In the genomic region with DNA sequence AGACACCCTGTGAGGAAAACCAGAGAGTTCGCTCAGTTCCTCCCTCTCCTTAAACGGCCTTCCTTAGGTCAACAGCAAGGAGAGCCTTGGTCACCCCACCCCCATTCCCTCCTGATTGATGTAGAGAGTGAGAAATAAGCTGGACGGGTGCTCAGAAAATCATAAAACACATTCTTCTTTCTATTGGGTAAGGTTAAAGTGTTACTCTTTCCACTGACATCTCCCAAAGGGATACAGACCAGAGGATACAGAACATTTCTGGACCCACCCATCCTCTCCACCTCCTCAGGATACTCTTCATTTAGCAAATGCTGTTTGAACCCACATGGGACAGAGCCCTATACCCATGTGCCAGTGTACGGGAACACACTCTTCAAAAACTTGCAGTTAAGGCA, we compare ENCODE assay signal across 28 cellular contexts. TPM values are rescaled to one million over a fixed set of nuclear protein-coding genes. Genes with fewer than 3 reads are reported as not detected.
DNase-seq lines count a peak whose midpoint lies in the region; ATAC-seq and TF ChIP-seq lines count a peak whose summit lies in the region.
"Had no signal": no experiment of that assay in that cellular context is flagged by ENCODE, and none has a peak within 500 bp of the region (broad histone marks: within the 10 kb centered on the region; RNA-seq: fewer than 3 reads in every experiment).

No MANE protein-coding gene starts in this region.

- CTCF ChIA-PET in T-cell (lab: Charles Lee) = no interaction called here

- H3K4me3 ChIP-seq in iPS-15b (ENCODE audit: low read depth, low read length) (peak overlapping the region; percentile 46), prostate gland (no peak overlapping the region)
- H3K4me3 ChIP-seq: SJCRH30, tibial artery had no signal

- H3K27me3 ChIP-seq in iPS-15b (ENCODE audit: control insufficient read depth, insufficient read depth, low read length) (peaks cover 32% of the 10 kb centered on the region), prostate gland (replicated peaks; ENCODE audit: insufficient read depth) (peaks cover 13% of the 10 kb centered on the region)
- H3K27me3 ChIP-seq: SJCRH30 had no signal

- peak overlapping the region; percentile 8 for H3K4me3 Mint-ChIP-seq in activated T-cell treated with anti-CD3 and anti-CD28 coated beads, Interleukin-2, amount 50 U/mL, for 24 hours
- H3K4me3 Mint-ChIP-seq in T-cell (peak overlapping the region; percentile 50 to 76 (median 58)), T-helper 17 cell (no peak overlapping the region)
- peak overlapping the region; percentile 4 for H3K4me3 Mint-ChIP-seq in stimulated activated effector memory CD8-positive, alpha-beta T cell treated with anti-CD3 and anti-CD28 coated beads, Interleukin-12 subunit alpha, Interleukin-12 subunit beta, amount 100 ng/mL, for 72 hours

- DNase-seq in activated T-cell treated with anti-CD3 and anti-CD28 coated beads, Interleukin-2, amount 50 U/mL, for 24 hours = no peak
- no peak for DNase-seq in activated T-cell treated with anti-CD3 and anti-CD28 coated beads, Interleukin-2, amount 50 U/mL, for 48 hours
- DNase-seq in T-cell (no peak), foreskin melanocyte (no peak), prostate gland (ENCODE audit: low spot score) (no peak), T-helper 17 cell (no peak)
- no peak for DNase-seq in stimulated activated effector memory CD8-positive, alpha-beta T cell treated with anti-CD3 and anti-CD28 coated beads, Interleukin-12 subunit alpha, Interleukin-12 subunit beta, amount 100 ng/mL, for 72 hours (ENCODE audit: low spot score in 2 of 2)
- DNase-seq: activated CD4-positive, alpha-beta T cell treated with anti-CD3 and anti-CD28 coated beads for 4 hours; activated gamma-delta T cell treated with Interleukin-2 at 50 U/mL for 16 hours; aorta; BE2C; cerebellar nuclear complex; GOT3; heart right ventricle; IMR-90; NCI-H510A treated with DMSO at 0.1 percent for 48 hours; SJCRH30; T-helper 1 cell; tibial artery had no signal

- no peak for TF ChIP-seq CTCF in prostate gland (IDR thresholded peaks at IDR 0.05)

- POLR2A ChIA-PET in T-cell (lab: Charles Lee) = no interaction called here

- H3K9ac ChIP-seq in iPS-15b (ENCODE audit: low read depth, low read length) = no peak overlapping the region

- H3K36me3 Mint-ChIP-seq in activated T-cell treated with anti-CD3 and anti-CD28 coated beads, Interleukin-2, amount 50 U/mL, for 24 hours (ENCODE audit: low read depth) = no peaks in the 10 kb centered on the region
- H3K36me3 Mint-ChIP-seq in T-cell (no peaks in the 10 kb centered on the region), T-helper 17 cell (ENCODE audit: low read depth) (no peaks in the 10 kb centered on the region)
- H3K36me3 Mint-ChIP-seq in stimulated activated effector memory CD8-positive, alpha-beta T cell treated with anti-CD3 and anti-CD28 coated beads, Interleukin-12 subunit alpha, Interleukin-12 subunit beta, amount 100 ng/mL, for 72 hours = no peaks in the 10 kb centered on the region

- peaks cover 41% of the 10 kb centered on the region for H3K27me3 Mint-ChIP-seq in activated T-cell treated with anti-CD3 and anti-CD28 coated beads, Interleukin-2, amount 50 U/mL, for 24 hours
- H3K27me3 Mint-ChIP-seq in T-cell (peaks cover 26 to 42% of the 10 kb centered on the region in 2 donors), T-helper 17 cell (peaks cover 60% of the 10 kb centered on the region)

- H3K9me3 ChIP-seq in iPS-15b (ENCODE audit: control insufficient read depth, insufficient read depth, low read length) (no peaks in the 10 kb centered on the region), prostate gland (no peaks in the 10 kb centered on the region), T-helper 17 cell (ENCODE audit: control insufficient read depth, low read length, poor library complexity, severe bottlenecking) (no peaks in the 10 kb centered on the region)
- H3K9me3 ChIP-seq: BE2C, heart right ventricle, Peyer's patch, SJCRH30, tibial artery had no signal

- WGBS in prostate gland = 90% methylated on average over 4 of the region's 4 CpGs

- H3K27ac ChIP-seq in prostate gland = no peak overlapping the region
- H3K27ac ChIP-seq: epithelial cell of prostate, heart right ventricle, Peyer's patch, SJCRH30, tibial artery had no signal

- no peaks in the 10 kb centered on the region for H3K4me1 ChIP-seq in iPS-15b (ENCODE audit: control insufficient read depth, insufficient read depth, low read length)
- no peaks in the 10 kb centered on the region for H3K4me1 ChIP-seq in prostate gland (replicated peaks)
- H3K4me1 ChIP-seq: BE2C, SJCRH30 had no signal

- no peak overlapping the region for H3K27ac Mint-ChIP-seq in activated T-cell treated with anti-CD3 and anti-CD28 coated beads, Interleukin-2, amount 50 U/mL, for 24 hours
- no peak overlapping the region for H3K27ac Mint-ChIP-seq in T-cell
- no peak overlapping the region for H3K27ac Mint-ChIP-seq in stimulated activated effector memory CD8-positive, alpha-beta T cell treated with anti-CD3 and anti-CD28 coated beads, Interleukin-12 subunit alpha, Interleukin-12 subunit beta, amount 100 ng/mL, for 72 hours
- H3K27ac Mint-ChIP-seq in T-helper 17 cell = no peak overlapping the region

- peaks cover 13% of the 10 kb centered on the region for H3K4me1 Mint-ChIP-seq in activated T-cell treated with anti-CD3 and anti-CD28 coated beads, Interleukin-2, amount 50 U/mL, for 24 hours (ENCODE audit: low read depth)
- H3K4me1 Mint-ChIP-seq in T-cell (peaks cover 12 to 15% (median 12%) of the 10 kb centered on the region in 3 donors), T-helper 17 cell (peaks cover 9% of the 10 kb centered on the region)
- H3K4me1 Mint-ChIP-seq in stimulated activated effector memory CD8-positive, alpha-beta T cell treated with anti-CD3 and anti-CD28 coated beads, Interleukin-12 subunit alpha, Interleukin-12 subunit beta, amount 100 ng/mL, for 72 hours = no peaks in the 10 kb centered on the region

- H3K36me3 ChIP-seq in iPS-15b (ENCODE audit: control insufficient read depth, insufficient read depth, low read length) = no peaks in the 10 kb centered on the region
- H3K36me3 ChIP-seq in prostate gland = no peaks in the 10 kb centered on the region
- H3K36me3 ChIP-seq: BE2C, heart right ventricle, Peyer's patch, SJCRH30, tibial artery had no signal

- intact Hi-C loops in prostate gland (cut with DNase I) = no loop called here

- no peaks in the 10 kb centered on the region for H3K9me3 Mint-ChIP-seq in activated T-cell treated with anti-CD3 and anti-CD28 coated beads, Interleukin-2, amount 50 U/mL, for 24 hours
- no peaks in the 10 kb centered on the region for H3K9me3 Mint-ChIP-seq in T-cell
- H3K9me3 Mint-ChIP-seq in stimulated activated effector memory CD8-positive, alpha-beta T cell treated with anti-CD3 and anti-CD28 coated beads, Interleukin-12 subunit alpha, Interleukin-12 subunit beta, amount 100 ng/mL, for 72 hours = no peaks in the 10 kb centered on the region

- ATAC-seq in T-cell (replicated peaks in 1 of 4) = no peak
- ATAC-seq in stimulated activated effector memory CD8-positive, alpha-beta T cell treated with anti-CD3 and anti-CD28 coated beads, Interleukin-12 subunit alpha, Interleukin-12 subunit beta, amount 100 ng/mL, for 72 hours = no peak
- no peak for ATAC-seq in T-helper 17 cell
- ATAC-seq: left lobe of liver had no signal

- TF ChIP-seq POLR2A in prostate gland (IDR thresholded peaks at IDR 0.05) = no peak

RNA-seq across cellular contexts. Expression of gene KRT77, which starts 11.6 kb away (rescaled TPM):
- total RNA-seq in T-cell (not detected), prostate gland (under 1 TPM; 0.09 to 0.57 TPM), T-helper 17 cell (not detected)
- total RNA-seq: A673, aorta, IMR-90, left lobe of liver, M059J, mesenteric fat pad, Peyer's patch, pulmonary artery endothelial cell, SJCRH30, skeletal muscle tissue had no signal

RNA-seq across cellular contexts. Expression of gene KRT1, which starts 34.7 kb away (rescaled TPM):
- total RNA-seq in T-cell (10 to 100 TPM in 2 of 5 donors, 1 to 10 TPM in 2, under 1 TPM in 1; 0.19 to 57.7 (median 10.0) TPM), prostate gland (10 to 100 TPM in 1 of 2 donors, 1 to 10 TPM in 1; 1.5 to 18.1 TPM), T-helper 17 cell (1 to 10 TPM in 1 of 2 donors, under 1 TPM in 1; 0.83 to 3.1 TPM)
- total RNA-seq: A673, heart right ventricle, IMR-90, left lobe of liver, M059J, mesenteric fat pad, pulmonary artery endothelial cell, SJCRH30 had no signal
